ENCODE assay signal across 1 cellular context in the genomic region with DNA sequence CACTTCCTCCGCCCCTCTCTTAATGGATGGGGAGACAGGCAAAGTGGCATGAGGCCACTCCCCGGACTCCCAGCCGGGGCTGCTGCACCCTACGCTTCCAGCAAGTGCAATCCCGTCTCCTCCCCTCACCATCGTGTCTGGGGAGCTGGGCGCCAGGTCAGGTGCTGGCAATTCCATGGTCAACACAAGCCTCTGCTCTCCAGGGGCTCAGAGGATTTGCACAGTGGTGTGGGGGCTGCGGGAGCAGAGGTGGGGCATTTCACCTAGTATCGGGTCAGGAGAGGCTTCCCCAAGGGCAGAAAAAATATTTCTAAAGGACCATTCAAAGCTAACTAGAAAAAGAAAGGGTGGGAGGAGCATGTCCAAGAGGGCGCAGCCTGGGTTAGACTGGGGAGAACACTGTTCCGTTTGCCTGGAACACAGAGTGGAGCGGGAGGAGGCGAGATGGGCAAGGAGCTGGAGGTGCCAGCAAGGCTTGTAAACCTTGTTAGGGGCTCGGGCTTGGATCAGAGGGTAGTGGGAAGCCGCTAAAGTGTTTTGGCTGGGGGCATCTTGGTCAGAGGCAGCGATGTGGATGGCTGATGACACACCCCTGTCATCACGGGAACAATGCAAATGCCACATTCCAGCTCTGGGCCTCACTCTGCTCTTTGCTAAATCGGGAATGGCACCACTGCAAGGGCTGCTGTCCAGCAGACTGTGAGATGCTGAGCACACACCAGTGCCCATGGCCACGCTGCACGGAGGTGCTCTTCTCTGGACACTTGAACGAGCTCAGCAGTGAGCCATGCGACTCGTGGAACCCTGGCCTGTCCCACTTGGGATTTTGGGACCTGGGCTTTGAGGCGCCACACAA.
TF ChIP-seq lines count a peak whose summit lies in the region.

No MANE protein-coding gene starts in this region.

TF ChIP-seq in GM23338, 12 proteins besides CTCF, POLR2A, EP300 and RAD21 (continued from another document):
- TF ChIP-seq, protein P1, sequence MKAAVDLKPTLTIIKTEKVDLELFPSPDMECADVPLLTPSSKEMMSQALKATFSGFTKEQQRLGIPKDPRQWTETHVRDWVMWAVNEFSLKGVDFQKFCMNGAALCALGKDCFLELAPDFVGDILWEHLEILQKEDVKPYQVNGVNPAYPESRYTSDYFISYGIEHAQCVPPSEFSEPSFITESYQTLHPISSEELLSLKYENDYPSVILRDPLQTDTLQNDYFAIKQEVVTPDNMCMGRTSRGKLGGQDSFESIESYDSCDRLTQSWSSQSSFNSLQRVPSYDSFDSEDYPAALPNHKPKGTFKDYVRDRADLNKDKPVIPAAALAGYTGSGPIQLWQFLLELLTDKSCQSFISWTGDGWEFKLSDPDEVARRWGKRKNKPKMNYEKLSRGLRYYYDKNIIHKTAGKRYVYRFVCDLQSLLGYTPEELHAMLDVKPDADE (IDR thresholded peaks at IDR 0.05) = no peak
- TF ChIP-seq NANOG (IDR thresholded peaks at IDR 0.05; ENCODE audit: borderline replicate concordance) (no peak), JUNB (IDR thresholded peaks at IDR 0.05; ENCODE audit: unreplicated experiment) (no peak), POLR2AphosphoS5 (IDR thresholded peaks at IDR 0.05; ENCODE audit: low read depth) (no peak)
